ENCODE assay signal across 8 cellular contexts in genomic region chr20:57594092-57594911, GRCh38. TPM values are rescaled to one million over a fixed set of nuclear protein-coding genes. Genes with fewer than 3 reads are reported as not detected.
DNase-seq lines count a peak whose midpoint lies in the region; ATAC-seq and TF ChIP-seq lines count a peak whose summit lies in the region.

No MANE protein-coding gene starts in this region.

- DNase-seq in central memory CD8-positive, alpha-beta T cell (ENCODE audit: low spot score in 2 of 2): peak; percentile 27 to 40
- peak; percentile 31 to 59 for DNase-seq in lung microvascular endothelial cell (ENCODE audit: low read depth in 2 of 2)
- DNase-seq in thoracic aorta (ENCODE audit: low spot score): no peak

- no peaks in the 10 kb centered on the region for H3K79me2 ChIP-seq in DOHH2 (ENCODE audit: control insufficient read depth, low read length)

- no peaks in the 10 kb centered on the region for H3K9me2 ChIP-seq in DOHH2 (replicated peaks; ENCODE audit: control insufficient read depth, low read length)

- no peak for ATAC-seq in central memory CD8-positive, alpha-beta T cell (replicated peaks; ENCODE audit: extremely low read depth, poor library complexity, severe bottlenecking)
- no peak for ATAC-seq in thoracic aorta (ENCODE audit: insufficient number of reproducible peaks, low FRiP score, low read depth)
- no peak for ATAC-seq in HG02623 (IDR thresholded peaks at IDR 0.05; ENCODE audit: unreplicated experiment)
- no peak for ATAC-seq in GM18502 (IDR thresholded peaks at IDR 0.05; ENCODE audit: poor library complexity, unreplicated experiment)

- H3K27ac Mint-ChIP-seq in central memory CD8-positive, alpha-beta T cell (ENCODE audit: low read depth): no peak overlapping the region

- peaks cover 1% of the 10 kb centered on the region for H3K36me3 Mint-ChIP-seq in central memory CD8-positive, alpha-beta T cell (ENCODE audit: insufficient read depth)

- H3K9me3 ChIP-seq in DOHH2 (ENCODE audit: control insufficient read depth, insufficient read depth, low read length): no peaks in the 10 kb centered on the region
- H3K9me3 ChIP-seq in thoracic aorta: no peaks in the 10 kb centered on the region

- H3F3A ChIP-seq in DOHH2 (ENCODE audit: control insufficient read depth, insufficient read depth): no peaks in the 10 kb centered on the region

- peak; percentile 91 for TF ChIP-seq CTCF in DOHH2 (IDR thresholded peaks at IDR 0.05; ENCODE audit: low read depth, low read length, poor library complexity, severe bottlenecking)
- TF ChIP-seq CTCF in VCaP (conservative IDR thresholded peaks at IDR 0.05): peak; percentile 91
- peak; percentile 92 for TF ChIP-seq CTCF in thoracic aorta (IDR thresholded peaks at IDR 0.05)

- H3K27me3 Mint-ChIP-seq in central memory CD8-positive, alpha-beta T cell: no peaks in the 10 kb centered on the region

- no peak overlapping the region for H3K4me3 ChIP-seq in DOHH2 (ENCODE audit: low read length)
- no peak overlapping the region for H3K4me3 ChIP-seq in thoracic aorta

- no peak for TF ChIP-seq EP300 in Ishikawa (IDR thresholded peaks at IDR 0.05; ENCODE audit: borderline replicate concordance)

- no peaks in the 10 kb centered on the region; the same call in 1 of the 2 replicates for H4K20me1 ChIP-seq in DOHH2 (ENCODE audit: control insufficient read depth, insufficient read depth, low read depth, low read length)

- H3K27ac ChIP-seq in DOHH2 (ENCODE audit: low read depth, low read length) (no peak overlapping the region), VCaP (no peak overlapping the region), thoracic aorta (no peak overlapping the region)

- no peak overlapping the region for H3K4me2 ChIP-seq in DOHH2 (ENCODE audit: low read length)

- no peak overlapping the region for H3K4me3 Mint-ChIP-seq in central memory CD8-positive, alpha-beta T cell

- H3K9me3 Mint-ChIP-seq in central memory CD8-positive, alpha-beta T cell: no peaks in the 10 kb centered on the region

- H3K4me1 ChIP-seq in DOHH2 (ENCODE audit: control insufficient read depth, low read length) (peaks cover 9% of the 10 kb centered on the region), thoracic aorta (ENCODE audit: control insufficient read depth in 1 of 2, low read depth in 2 of 2) (peaks cover 0 to 8% of the 10 kb centered on the region in 2 donors)

- peaks cover 46% of the 10 kb centered on the region for H3K27me3 ChIP-seq in DOHH2 (ENCODE audit: control insufficient read depth, low read length)
- H3K27me3 ChIP-seq in thoracic aorta (replicated peaks; ENCODE audit: insufficient read depth): no peaks in the 10 kb centered on the region

- TF ChIP-seq RAD21 in Ishikawa (IDR thresholded peaks at IDR 0.05; ENCODE audit: low read depth): peak; percentile 74

- H3K36me3 ChIP-seq in DOHH2 (ENCODE audit: control insufficient read depth, low read length): no peaks in the 10 kb centered on the region
- H3K36me3 ChIP-seq in thoracic aorta: no peaks in the 10 kb centered on the region

- H3K4me1 Mint-ChIP-seq in central memory CD8-positive, alpha-beta T cell: peaks cover 7% of the 10 kb centered on the region

TF ChIP-seq in Ishikawa, 13 proteins besides CTCF, POLR2A, EP300 and RAD21:
- 0 out of 2 replicates have a peak, but pooled peaks have one; percentile 40 for TF ChIP-seq ZBTB7A (IDR thresholded peaks at IDR 0.05; ENCODE audit: low read depth)
- TF ChIP-seq EGR1 (IDR thresholded peaks at IDR 0.05): no peak

RNA-seq across cellular contexts. Expression of gene ZBP1, which starts 25.9 kb away (rescaled TPM):
- total RNA-seq in lung microvascular endothelial cell: not detected in 2 replicates
- 1 to 10 TPM; 4.1 to 6.1 TPM for total RNA-seq in thoracic aorta

RNA-seq across cellular contexts. Expression of gene PCK1, which starts 33.4 kb away (rescaled TPM):
- not detected in 2 replicates for total RNA-seq in lung microvascular endothelial cell
- 1 to 10 TPM in 1 of 2 donors, under 1 TPM in 1; 0.56 to 4.2 TPM for total RNA-seq in thoracic aorta
